ENCODE assay signal across 1 cellular context in the genomic region with DNA sequence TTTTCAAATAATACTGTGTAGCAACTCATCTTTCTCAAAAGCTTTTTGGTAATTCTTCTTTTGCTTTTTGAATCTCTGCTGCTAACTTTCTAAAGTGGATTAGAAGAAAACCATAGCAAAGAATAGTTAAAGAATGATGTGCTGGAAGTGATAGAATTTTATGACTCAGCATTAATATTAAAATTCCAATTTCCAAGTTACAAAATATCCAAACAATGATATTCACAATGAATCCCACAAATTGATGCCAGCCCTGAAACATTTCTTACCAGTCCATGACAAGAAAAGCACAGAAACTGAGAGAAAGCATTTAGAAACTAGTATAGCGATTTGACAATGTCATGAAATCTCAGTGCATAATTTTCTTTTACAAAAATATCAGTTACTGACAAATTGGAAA.
TF ChIP-seq lines count a peak whose summit lies in the region.

No MANE protein-coding gene starts in this region.

TF ChIP-seq in A549, 52 proteins besides CTCF, POLR2A, EP300 and RAD21 (continued from another document):
- TF ChIP-seq, protein P1, sequence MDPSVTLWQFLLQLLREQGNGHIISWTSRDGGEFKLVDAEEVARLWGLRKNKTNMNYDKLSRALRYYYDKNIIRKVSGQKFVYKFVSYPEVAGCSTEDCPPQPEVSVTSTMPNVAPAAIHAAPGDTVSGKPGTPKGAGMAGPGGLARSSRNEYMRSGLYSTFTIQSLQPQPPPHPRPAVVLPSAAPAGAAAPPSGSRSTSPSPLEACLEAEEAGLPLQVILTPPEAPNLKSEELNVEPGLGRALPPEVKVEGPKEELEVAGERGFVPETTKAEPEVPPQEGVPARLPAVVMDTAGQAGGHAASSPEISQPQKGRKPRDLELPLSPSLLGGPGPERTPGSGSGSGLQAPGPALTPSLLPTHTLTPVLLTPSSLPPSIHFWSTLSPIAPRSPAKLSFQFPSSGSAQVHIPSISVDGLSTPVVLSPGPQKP (IDR thresholded peaks at IDR 0.05; ENCODE audit: low read depth, low read length), result no peak
- no peak for TF ChIP-seq TP53 (CRISPR knock-in tag; IDR thresholded peaks at IDR 0.05)
TF ChIP-seq in A549: peak in this region for 3.
